Comparison of ENCODE assay signal across 1 cellular context in the genomic region with DNA sequence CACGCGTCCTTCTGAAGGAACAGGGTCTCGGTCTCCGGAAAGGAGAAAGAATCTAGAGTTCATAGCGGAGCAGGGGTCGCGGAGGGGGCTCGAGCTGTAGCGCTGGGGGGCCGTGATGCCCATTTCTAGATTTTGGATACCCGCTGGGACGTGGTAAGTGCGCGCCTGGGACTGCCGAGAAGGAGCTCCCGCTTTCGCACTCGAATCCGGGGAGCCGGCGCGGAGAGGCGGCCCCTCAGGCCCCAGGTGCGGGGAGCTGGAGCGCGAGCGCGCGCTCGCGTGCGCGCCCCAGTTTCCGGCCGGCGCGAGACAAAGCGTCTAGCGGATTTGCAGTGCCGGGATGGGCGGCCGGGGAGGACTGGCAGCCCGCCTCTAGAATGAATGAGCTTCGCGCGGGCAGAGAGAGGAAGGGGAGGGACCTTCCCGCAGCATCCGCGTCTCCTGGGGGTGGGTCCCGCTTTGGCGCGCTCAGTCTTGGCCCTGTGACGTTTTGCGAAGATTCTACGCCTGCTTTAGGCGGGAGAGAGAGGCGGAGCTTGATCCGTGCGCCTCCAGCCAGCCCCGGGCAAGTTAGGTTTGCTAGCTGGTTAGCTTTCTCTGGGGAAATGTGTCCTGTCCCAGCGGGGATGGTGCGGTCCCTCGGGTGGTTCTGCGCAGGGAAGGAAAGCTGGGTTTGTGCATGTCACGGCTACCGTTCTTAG.
TF ChIP-seq lines count a peak whose summit lies in the region.

No MANE protein-coding gene starts in this region.

TF ChIP-seq in HepG2, 621 proteins besides CTCF, POLR2A, EP300 and RAD21 (continued from another document and continues in another):
- TF ChIP-seq, protein P1, sequence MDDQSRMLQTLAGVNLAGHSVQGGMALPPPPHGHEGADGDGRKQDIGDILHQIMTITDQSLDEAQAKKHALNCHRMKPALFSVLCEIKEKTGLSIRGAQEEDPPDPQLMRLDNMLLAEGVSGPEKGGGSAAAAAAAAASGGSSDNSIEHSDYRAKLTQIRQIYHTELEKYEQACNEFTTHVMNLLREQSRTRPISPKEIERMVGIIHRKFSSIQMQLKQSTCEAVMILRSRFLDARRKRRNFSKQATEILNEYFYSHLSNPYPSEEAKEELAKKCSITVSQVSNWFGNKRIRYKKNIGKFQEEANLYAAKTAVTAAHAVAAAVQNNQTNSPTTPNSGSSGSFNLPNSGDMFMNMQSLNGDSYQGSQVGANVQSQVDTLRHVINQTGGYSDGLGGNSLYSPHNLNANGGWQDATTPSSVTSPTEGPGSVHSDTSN (CRISPR knock-in tag; IDR thresholded peaks at IDR 0.05; ENCODE audit: borderline replicate concordance), result no peak
- TF ChIP-seq ETV6 (CRISPR knock-in tag; conservative IDR thresholded peaks at IDR 0.05) (no peak), ZNF782 (CRISPR knock-in tag; IDR thresholded peaks at IDR 0.05; ENCODE audit: borderline replicate concordance) (no peak), SIN3B (IDR thresholded peaks at IDR 0.05; ENCODE audit: low read length) (no peak), ZNF224 (CRISPR knock-in tag; IDR thresholded peaks at IDR 0.05) (0 out of 2 replicates have a peak, but pooled peaks have one; percentile 55), FLYWCH1 (CRISPR knock-in tag; IDR thresholded peaks at IDR 0.05) (no peak), ZBTB46 (CRISPR knock-in tag; IDR thresholded peaks at IDR 0.05; ENCODE audit: borderline replicate concordance) (no peak), GATAD1 (CRISPR knock-in tag; IDR thresholded peaks at IDR 0.05) (0 out of 2 replicates have a peak, but pooled peaks have one; percentile 18), CHD4 (IDR thresholded peaks at IDR 0.05; ENCODE audit: borderline replicate concordance, low read length) (no peak), XBP1 (CRISPR knock-in tag; IDR thresholded peaks at IDR 0.05) (no peak), SAP130 (CRISPR knock-in tag; IDR thresholded peaks at IDR 0.05; ENCODE audit: low read depth) (peak; percentile 86), MED8 (CRISPR knock-in tag; IDR thresholded peaks at IDR 0.05; ENCODE audit: insufficient replicate concordance) (no peak), NR2C2 (CRISPR knock-in tag; IDR thresholded peaks at IDR 0.05; ENCODE audit: borderline replicate concordance) (no peak), KLF6 (CRISPR knock-in tag; IDR thresholded peaks at IDR 0.05) (no peak), YEATS4 (CRISPR knock-in tag; IDR thresholded peaks at IDR 0.05; ENCODE audit: borderline replicate concordance) (peak; percentile 56; the same call in 1 of the 2 replicates), ZNF598 (CRISPR knock-in tag; IDR thresholded peaks at IDR 0.05; ENCODE audit: borderline replicate concordance) (no peak), MTA1 (CRISPR knock-in tag; IDR thresholded peaks at IDR 0.05; ENCODE audit: borderline replicate concordance) (no peak), ZFP37 (CRISPR knock-in tag; IDR thresholded peaks at IDR 0.05; ENCODE audit: borderline replicate concordance) (no peak), ZNF317 (CRISPR knock-in tag; IDR thresholded peaks at IDR 0.05) (no peak), SYNCRIP (IDR thresholded peaks at IDR 0.05; ENCODE audit: insufficient read depth, low read depth, low read length) (no peak), JUN (CRISPR knock-in tag; IDR thresholded peaks at IDR 0.05) (no peak), ZNF407 (CRISPR knock-in tag; IDR thresholded peaks at IDR 0.05; ENCODE audit: not compliant biosample characterization) (no peak), ZNF432 (CRISPR knock-in tag; IDR thresholded peaks at IDR 0.05; ENCODE audit: borderline replicate concordance) (no peak), ZUFSP (CRISPR knock-in tag; IDR thresholded peaks at IDR 0.05; ENCODE audit: borderline replicate concordance) (no peak)
- TF ChIP-seq, protein P2, sequence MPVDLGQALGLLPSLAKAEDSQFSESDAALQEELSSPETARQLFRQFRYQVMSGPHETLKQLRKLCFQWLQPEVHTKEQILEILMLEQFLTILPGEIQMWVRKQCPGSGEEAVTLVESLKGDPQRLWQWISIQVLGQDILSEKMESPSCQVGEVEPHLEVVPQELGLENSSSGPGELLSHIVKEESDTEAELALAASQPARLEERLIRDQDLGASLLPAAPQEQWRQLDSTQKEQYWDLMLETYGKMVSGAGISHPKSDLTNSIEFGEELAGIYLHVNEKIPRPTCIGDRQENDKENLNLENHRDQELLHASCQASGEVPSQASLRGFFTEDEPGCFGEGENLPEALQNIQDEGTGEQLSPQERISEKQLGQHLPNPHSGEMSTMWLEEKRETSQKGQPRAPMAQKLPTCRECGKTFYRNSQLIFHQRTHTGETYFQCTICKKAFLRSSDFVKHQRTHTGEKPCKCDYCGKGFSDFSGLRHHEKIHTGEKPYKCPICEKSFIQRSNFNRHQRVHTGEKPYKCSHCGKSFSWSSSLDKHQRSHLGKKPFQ (CRISPR knock-in tag; IDR thresholded peaks at IDR 0.05; ENCODE audit: insufficient replicate concordance), result no peak
- TF ChIP-seq, protein P3, sequence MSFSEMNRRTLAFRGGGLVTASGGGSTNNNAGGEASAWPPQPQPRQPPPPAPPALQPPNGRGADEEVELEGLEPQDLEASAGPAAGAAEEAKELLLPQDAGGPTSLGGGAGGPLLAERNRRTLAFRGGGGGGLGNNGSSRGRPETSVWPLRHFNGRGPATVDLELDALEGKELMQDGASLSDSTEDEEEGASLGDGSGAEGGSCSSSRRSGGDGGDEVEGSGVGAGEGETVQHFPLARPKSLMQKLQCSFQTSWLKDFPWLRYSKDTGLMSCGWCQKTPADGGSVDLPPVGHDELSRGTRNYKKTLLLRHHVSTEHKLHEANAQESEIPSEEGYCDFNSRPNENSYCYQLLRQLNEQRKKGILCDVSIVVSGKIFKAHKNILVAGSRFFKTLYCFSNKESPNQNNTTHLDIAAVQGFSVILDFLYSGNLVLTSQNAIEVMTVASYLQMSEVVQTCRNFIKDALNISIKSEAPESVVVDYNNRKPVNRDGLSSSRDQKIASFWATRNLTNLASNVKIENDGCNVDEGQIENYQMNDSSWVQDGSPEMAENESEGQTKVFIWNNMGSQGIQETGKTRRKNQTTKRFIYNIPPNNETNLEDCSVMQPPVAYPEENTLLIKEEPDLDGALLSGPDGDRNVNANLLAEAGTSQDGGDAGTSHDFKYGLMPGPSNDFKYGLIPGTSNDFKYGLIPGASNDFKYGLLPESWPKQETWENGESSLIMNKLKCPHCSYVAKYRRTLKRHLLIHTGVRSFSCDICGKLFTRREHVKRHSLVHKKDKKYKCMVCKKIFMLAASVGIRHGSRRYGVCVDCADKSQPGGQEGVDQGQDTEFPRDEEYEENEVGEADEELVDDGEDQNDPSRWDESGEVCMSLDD (CRISPR knock-in tag; IDR thresholded peaks at IDR 0.05; ENCODE audit: borderline replicate concordance), result no peak
- TF ChIP-seq, protein P4, sequence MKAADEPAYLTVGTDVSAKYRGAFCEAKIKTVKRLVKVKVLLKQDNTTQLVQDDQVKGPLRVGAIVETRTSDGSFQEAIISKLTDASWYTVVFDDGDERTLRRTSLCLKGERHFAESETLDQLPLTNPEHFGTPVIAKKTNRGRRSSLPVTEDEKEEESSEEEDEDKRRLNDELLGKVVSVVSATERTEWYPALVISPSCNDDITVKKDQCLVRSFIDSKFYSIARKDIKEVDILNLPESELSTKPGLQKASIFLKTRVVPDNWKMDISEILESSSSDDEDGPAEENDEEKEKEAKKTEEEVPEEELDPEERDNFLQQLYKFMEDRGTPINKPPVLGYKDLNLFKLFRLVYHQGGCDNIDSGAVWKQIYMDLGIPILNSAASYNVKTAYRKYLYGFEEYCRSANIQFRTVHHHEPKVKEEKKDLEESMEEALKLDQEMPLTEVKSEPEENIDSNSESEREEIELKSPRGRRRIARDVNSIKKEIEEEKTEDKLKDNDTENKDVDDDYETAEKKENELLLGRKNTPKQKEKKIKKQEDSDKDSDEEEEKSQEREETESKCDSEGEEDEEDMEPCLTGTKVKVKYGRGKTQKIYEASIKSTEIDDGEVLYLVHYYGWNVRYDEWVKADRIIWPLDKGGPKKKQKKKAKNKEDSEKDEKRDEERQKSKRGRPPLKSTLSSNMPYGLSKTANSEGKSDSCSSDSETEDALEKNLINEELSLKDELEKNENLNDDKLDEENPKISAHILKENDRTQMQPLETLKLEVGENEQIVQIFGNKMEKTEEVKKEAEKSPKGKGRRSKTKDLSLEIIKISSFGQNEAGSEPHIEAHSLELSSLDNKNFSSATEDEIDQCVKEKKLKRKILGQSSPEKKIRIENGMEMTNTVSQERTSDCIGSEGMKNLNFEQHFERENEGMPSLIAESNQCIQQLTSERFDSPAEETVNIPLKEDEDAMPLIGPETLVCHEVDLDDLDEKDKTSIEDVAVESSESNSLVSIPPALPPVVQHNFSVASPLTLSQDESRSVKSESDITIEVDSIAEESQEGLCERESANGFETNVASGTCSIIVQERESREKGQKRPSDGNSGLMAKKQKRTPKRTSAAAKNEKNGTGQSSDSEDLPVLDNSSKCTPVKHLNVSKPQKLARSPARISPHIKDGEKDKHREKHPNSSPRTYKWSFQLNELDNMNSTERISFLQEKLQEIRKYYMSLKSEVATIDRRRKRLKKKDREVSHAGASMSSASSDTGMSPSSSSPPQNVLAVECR (CRISPR knock-in tag; IDR thresholded peaks at IDR 0.05; ENCODE audit: borderline replicate concordance), result peak; percentile 84
- TF ChIP-seq, protein P5, sequence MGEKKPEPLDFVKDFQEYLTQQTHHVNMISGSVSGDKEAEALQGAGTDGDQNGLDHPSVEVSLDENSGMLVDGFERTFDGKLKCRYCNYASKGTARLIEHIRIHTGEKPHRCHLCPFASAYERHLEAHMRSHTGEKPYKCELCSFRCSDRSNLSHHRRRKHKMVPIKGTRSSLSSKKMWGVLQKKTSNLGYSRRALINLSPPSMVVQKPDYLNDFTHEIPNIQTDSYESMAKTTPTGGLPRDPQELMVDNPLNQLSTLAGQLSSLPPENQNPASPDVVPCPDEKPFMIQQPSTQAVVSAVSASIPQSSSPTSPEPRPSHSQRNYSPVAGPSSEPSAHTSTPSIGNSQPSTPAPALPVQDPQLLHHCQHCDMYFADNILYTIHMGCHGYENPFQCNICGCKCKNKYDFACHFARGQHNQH (CRISPR knock-in tag; IDR thresholded peaks at IDR 0.05), result peak; percentile 40; the same call in 1 of the 2 replicates
